In the genomic region with DNA sequence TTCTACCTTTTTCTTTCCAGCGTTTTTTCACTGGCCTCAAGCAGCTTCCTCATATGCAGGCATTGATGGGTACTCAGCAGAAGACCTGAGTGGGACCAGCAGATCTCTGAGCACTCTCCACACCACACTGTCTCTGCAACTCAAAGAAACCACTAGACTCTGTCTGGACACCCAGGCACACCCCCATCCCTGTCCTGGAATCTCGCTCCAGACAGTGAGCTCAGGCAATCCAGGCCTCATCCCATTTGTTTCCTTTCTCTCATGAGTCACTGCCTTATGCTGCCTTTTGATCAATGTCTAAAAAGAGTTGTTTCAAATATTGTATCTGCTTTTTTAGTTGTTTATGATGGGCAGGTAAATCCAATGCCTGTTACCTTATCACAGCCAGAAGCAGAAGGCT, we compare ENCODE assay signal across 17 cellular contexts.
"Had no signal": no experiment of that assay in that cellular context is flagged by ENCODE, and none has a peak within 500 bp of the region (broad histone marks: within the 10 kb centered on the region; RNA-seq: fewer than 3 reads in every experiment).

No MANE protein-coding gene starts in this region.

- H3K27ac Mint-ChIP-seq: activated naive CD8-positive, alpha-beta T cell treated with anti-CD3 and anti-CD28 coated beads, Interleukin-2, amount 50 U/mL, for 24 hours; endodermal cell; memory B cell; nephron; WTC11 had no signal

- H3K4me1 Mint-ChIP-seq: endodermal cell, memory B cell, nephron, WTC11 had no signal

- H3K4me3 ChIP-seq: ascending aorta, hepatocyte had no signal

- H3K9me3 ChIP-seq: ascending aorta had no signal

- H3K27me3 ChIP-seq: ascending aorta had no signal

- H3K36me3 ChIP-seq: ascending aorta had no signal

- H3K4me3 Mint-ChIP-seq: activated CD4-positive, alpha-beta memory T cell treated with anti-CD3 and anti-CD28 coated beads, Interleukin-2, amount 10 ng/mL, durations not matched to agents 7 days and 5 days; activated naive CD8-positive, alpha-beta T cell treated with anti-CD3 and anti-CD28 coated beads, Interleukin-2, amount 50 U/mL, for 24 hours; endodermal cell; memory B cell; nephron; WTC11 had no signal

- H3K36me3 Mint-ChIP-seq: WTC11 had no signal

- ATAC-seq: activated naive CD8-positive, alpha-beta T cell treated with anti-CD3 and anti-CD28 coated beads, Interleukin-2, amount 50 U/mL, for 24 hours; left ventricle myocardium superior; stimulated activated naive CD8-positive, alpha-beta T cell treated with anti-CD3 and anti-CD28 coated beads, Interleukin-15, Interleukin-2, amounts not matched to agents 100 U/mL and 50 U/mL, for 24 hours; WTC11 had no signal

- DNase-seq: activated CD4-positive, alpha-beta memory T cell treated with anti-CD3 and anti-CD28 coated beads, Interleukin-2, amount 10 ng/mL, durations not matched to agents 7 days and 5 days; activated CD4-positive, alpha-beta T cell treated with anti-CD3 and anti-CD28 coated beads for 4 hours; activated CD8-positive, alpha-beta memory T cell treated with anti-CD3 and anti-CD28 coated beads, Interleukin-2, amount 50 U/mL, for 4 hours; activated naive CD4-positive, alpha-beta T cell; activated naive CD8-positive, alpha-beta T cell treated with anti-CD3 and anti-CD28 coated beads, Interleukin-2, amount 50 U/mL, for 24 hours; endodermal cell; kidney; left ventricle myocardium superior; occipital lobe; stimulated activated CD4-positive, alpha-beta T cell treated with anti-CD3 and anti-CD28 coated beads, Interleukin-4, amount 100 ng/mL, for 24 hours; stimulated activated naive CD8-positive, alpha-beta T cell treated with anti-CD3 and anti-CD28 coated beads, Interleukin-15, Interleukin-2, amounts not matched to agents 100 U/mL and 50 U/mL, for 24 hours; trophoblast cell had no signal
